Comparison of ENCODE assay signal across 20 cellular contexts in the genomic region with DNA sequence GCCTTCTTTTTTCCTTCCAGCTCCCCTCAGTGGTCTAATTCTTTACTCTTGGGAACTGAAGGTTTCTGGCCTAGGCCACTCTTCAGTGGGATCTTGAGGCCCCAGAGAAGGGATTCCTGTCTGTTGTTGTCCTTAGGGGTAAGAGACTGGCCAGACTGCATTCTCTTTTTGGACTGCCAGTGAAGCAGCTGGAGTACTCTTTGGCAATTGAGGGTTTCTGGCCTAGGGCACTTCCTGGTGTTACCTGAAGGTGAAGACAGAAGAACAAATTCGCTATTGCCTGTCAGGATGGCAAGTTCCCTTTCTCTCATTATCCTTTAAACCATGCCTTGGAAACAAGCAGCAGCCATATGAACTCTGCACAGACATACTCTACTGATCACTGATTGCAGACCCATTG.
"Had no signal": no experiment of that assay in that cellular context is flagged by ENCODE, and none has a peak within 500 bp of the region (broad histone marks: within the 10 kb centered on the region; RNA-seq: fewer than 3 reads in every experiment).

No MANE protein-coding gene starts in this region.

- H3K4me3 ChIP-seq: gastrocnemius medialis, heart left ventricle, spleen, thoracic aorta, upper lobe of right lung had no signal

- H3K36me3 ChIP-seq: gastrocnemius medialis, heart left ventricle, spleen, thoracic aorta, upper lobe of right lung had no signal

- ATAC-seq: activated CD8-positive, alpha-beta memory T cell treated with anti-CD3 and anti-CD28 coated beads, Interleukin-2, amount 10 ng/mL, durations not matched to agents 7 days and 5 days; gastrocnemius medialis; heart left ventricle; natural killer cell treated with Interleukin-12 subunit alpha and Interleukin-12 subunit beta and Interleukin-15 and Interleukin-18, amount 100 ng/mL, for 72 hours; stimulated activated memory B cell treated with anti-CD40 and anti-IgM and Interleukin-4, amounts not matched to agents 10 μg/mL and 1 μg/mL and 100 μg/mL, for 72 hours; upper lobe of right lung had no signal

- FAIRE-seq: colon had no signal

- H3K27me3 ChIP-seq: gastrocnemius medialis, heart left ventricle, spleen, upper lobe of right lung had no signal

- H3K27ac Mint-ChIP-seq: activated B cell treated with CpG ODN at 0.5 μM for 24 hours; activated CD4-positive, alpha-beta memory T cell treated with anti-CD3 and anti-CD28 coated beads for 36 hours; activated CD8-positive, alpha-beta memory T cell treated with anti-CD3 and anti-CD28 coated beads, Interleukin-2, amount 10 ng/mL, durations not matched to agents 7 days and 5 days; activated naive CD8-positive, alpha-beta T cell treated with anti-CD3 and anti-CD28 coated beads for 36 hours; natural killer cell treated with Interleukin-12 subunit alpha and Interleukin-12 subunit beta and Interleukin-15 and Interleukin-18, amount 100 ng/mL, for 72 hours; stimulated activated memory B cell treated with anti-CD40 and anti-IgM and Interleukin-4, amounts not matched to agents 10 μg/mL and 1 μg/mL and 100 μg/mL, for 72 hours had no signal

- H3K27me3 Mint-ChIP-seq: activated B cell treated with CpG ODN at 0.5 μM for 24 hours; activated CD4-positive, alpha-beta memory T cell treated with anti-CD3 and anti-CD28 coated beads for 36 hours; activated CD8-positive, alpha-beta memory T cell treated with anti-CD3 and anti-CD28 coated beads, Interleukin-2, amount 10 ng/mL, durations not matched to agents 7 days and 5 days; activated naive CD8-positive, alpha-beta T cell treated with anti-CD3 and anti-CD28 coated beads for 36 hours; natural killer cell treated with Interleukin-12 subunit alpha and Interleukin-12 subunit beta and Interleukin-15 and Interleukin-18, amount 100 ng/mL, for 72 hours; stimulated activated memory B cell treated with anti-CD40 and anti-IgM and Interleukin-4, amounts not matched to agents 10 μg/mL and 1 μg/mL and 100 μg/mL, for 72 hours had no signal

- H3K4me1 ChIP-seq: gastrocnemius medialis, heart left ventricle, spleen, upper lobe of right lung had no signal

- H3K9me3 ChIP-seq: gastrocnemius medialis, thoracic aorta, upper lobe of right lung had no signal

- DNase-seq: activated B cell treated with CpG ODN at 0.5 μM for 24 hours; activated CD4-positive, alpha-beta memory T cell treated with anti-CD3 and anti-CD28 coated beads for 36 hours; activated CD4-positive, alpha-beta T cell treated with anti-CD3 and anti-CD28 coated beads for 4 hours; activated CD8-positive, alpha-beta memory T cell treated with anti-CD3 and anti-CD28 coated beads, Interleukin-2, amount 10 ng/mL, durations not matched to agents 7 days and 5 days; activated naive CD8-positive, alpha-beta T cell treated with anti-CD3 and anti-CD28 coated beads for 36 hours; amygdala; central memory CD4-positive, alpha-beta T cell; gastrocnemius medialis; heart left ventricle; occipital lobe; retina; spleen; stimulated activated CD4-positive, alpha-beta T cell treated with anti-CD3 and anti-CD28 coated beads, Interleukin-4, amount 100 ng/mL, for 4 hours; SW 1271; upper lobe of right lung had no signal

- H3K4me1 Mint-ChIP-seq: activated B cell treated with CpG ODN at 0.5 μM for 24 hours; activated CD8-positive, alpha-beta memory T cell treated with anti-CD3 and anti-CD28 coated beads, Interleukin-2, amount 10 ng/mL, durations not matched to agents 7 days and 5 days; activated naive CD8-positive, alpha-beta T cell treated with anti-CD3 and anti-CD28 coated beads for 36 hours; stimulated activated memory B cell treated with anti-CD40 and anti-IgM and Interleukin-4, amounts not matched to agents 10 μg/mL and 1 μg/mL and 100 μg/mL, for 72 hours had no signal

- H3K4me3 Mint-ChIP-seq: activated B cell treated with CpG ODN at 0.5 μM for 24 hours; activated CD4-positive, alpha-beta memory T cell treated with anti-CD3 and anti-CD28 coated beads for 36 hours; activated CD8-positive, alpha-beta memory T cell treated with anti-CD3 and anti-CD28 coated beads, Interleukin-2, amount 10 ng/mL, durations not matched to agents 7 days and 5 days; activated naive CD8-positive, alpha-beta T cell treated with anti-CD3 and anti-CD28 coated beads for 36 hours; brain; natural killer cell treated with Interleukin-12 subunit alpha and Interleukin-12 subunit beta and Interleukin-15 and Interleukin-18, amount 100 ng/mL, for 72 hours; stimulated activated memory B cell treated with anti-CD40 and anti-IgM and Interleukin-4, amounts not matched to agents 10 μg/mL and 1 μg/mL and 100 μg/mL, for 72 hours had no signal

- H3K36me3 Mint-ChIP-seq: activated CD4-positive, alpha-beta memory T cell treated with anti-CD3 and anti-CD28 coated beads for 36 hours; activated CD8-positive, alpha-beta memory T cell treated with anti-CD3 and anti-CD28 coated beads, Interleukin-2, amount 10 ng/mL, durations not matched to agents 7 days and 5 days; activated naive CD8-positive, alpha-beta T cell treated with anti-CD3 and anti-CD28 coated beads for 36 hours; brain; stimulated activated memory B cell treated with anti-CD40 and anti-IgM and Interleukin-4, amounts not matched to agents 10 μg/mL and 1 μg/mL and 100 μg/mL, for 72 hours had no signal

- H3K27ac ChIP-seq: gastrocnemius medialis, heart left ventricle, spleen, thoracic aorta, upper lobe of right lung had no signal
